ENCODE assay signal across 25 cellular contexts in the genomic region with DNA sequence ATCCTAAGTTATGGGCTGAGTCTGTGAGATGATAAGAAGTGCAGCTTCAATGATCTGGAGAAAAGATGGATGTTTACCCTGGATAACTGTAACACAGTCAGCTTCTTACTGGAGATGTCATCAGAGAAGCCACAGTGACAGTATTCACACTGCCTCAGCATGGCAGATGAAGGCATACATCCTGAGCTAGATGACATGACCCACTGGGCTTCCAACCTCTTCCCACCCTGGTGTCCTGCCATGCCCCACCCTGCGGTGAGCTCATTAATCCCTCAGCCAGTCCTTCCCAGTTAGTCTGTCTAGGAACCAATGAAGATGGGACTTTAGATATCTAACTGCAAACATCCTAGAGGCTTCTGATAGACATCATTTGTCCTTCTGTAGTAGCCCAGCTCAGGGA.
"Had no signal": no experiment of that assay in that cellular context is flagged by ENCODE, and none has a peak within 500 bp of the region (broad histone marks: within the 10 kb centered on the region; RNA-seq: fewer than 3 reads in every experiment).

No MANE protein-coding gene starts in this region.

- H3K27ac Mint-ChIP-seq: activated CD4-positive, alpha-beta memory T cell treated with anti-CD3 and anti-CD28 coated beads, Interleukin-2, amount 10 ng/mL, durations not matched to agents 7 days and 5 days; activated naive CD8-positive, alpha-beta T cell; activated T-helper 1 cell treated with anti-CD3 and anti-CD28 coated beads, Interleukin-12 subunit alpha, Interleukin-12 subunit beta, Interleukin-2, Interleukin-4 antibody, amounts not matched to agents 30 ng/mL and 10 ng/mL and 1 ng/mL, durations not matched to agents 14 hours and 24 hours and 36 hours; progenitor cell of endocrine pancreas; WTC11 had no signal

- H3K4me1 ChIP-seq: thyroid gland, upper lobe of right lung had no signal

- DNase-seq: activated CD4-positive, alpha-beta memory T cell treated with anti-CD3 and anti-CD28 coated beads, Interleukin-2, amount 10 ng/mL, durations not matched to agents 7 days and 5 days; activated gamma-delta T cell treated with Interleukin-2 at 50 U/mL for 16 hours; adrenal gland; brain microvascular endothelial cell; central memory CD4-positive, alpha-beta T cell; effector memory CD4-positive, alpha-beta T cell; head of caudate nucleus; islet precursor cell; left cardiac atrium; retina; SK-N-SH; spleen; stimulated activated CD4-positive, alpha-beta T cell treated with anti-CD3 and anti-CD28 coated beads, Interleukin-4, amount 100 ng/mL, for 1 hour; stimulated activated naive CD4-positive, alpha-beta T cell; substantia nigra; thyroid gland; upper lobe of right lung had no signal

- H3K36me3 ChIP-seq: adrenal gland, ascending aorta, brain microvascular endothelial cell, gastroesophageal sphincter, sigmoid colon, thyroid gland, upper lobe of right lung had no signal

- H3K4me1 Mint-ChIP-seq: activated CD4-positive, alpha-beta memory T cell treated with anti-CD3 and anti-CD28 coated beads, Interleukin-2, amount 10 ng/mL, durations not matched to agents 7 days and 5 days had no signal

- H3K27me3 Mint-ChIP-seq: activated CD4-positive, alpha-beta memory T cell treated with anti-CD3 and anti-CD28 coated beads, Interleukin-2, amount 10 ng/mL, durations not matched to agents 7 days and 5 days; activated naive CD8-positive, alpha-beta T cell; progenitor cell of endocrine pancreas had no signal

- H3K9me2 ChIP-seq: SK-N-SH had no signal

- H3K27ac ChIP-seq: adrenal gland, ascending aorta, brain microvascular endothelial cell, gastroesophageal sphincter, sigmoid colon, spleen, thyroid gland, upper lobe of right lung had no signal

- H3K4me2 ChIP-seq: SK-N-SH had no signal

- H3K36me3 Mint-ChIP-seq: WTC11 had no signal

- H3K9me3 ChIP-seq: adrenal gland, ascending aorta, gastroesophageal sphincter, sigmoid colon, SK-N-SH, spleen, thyroid gland, upper lobe of right lung had no signal

- H3K4me3 Mint-ChIP-seq: activated CD4-positive, alpha-beta memory T cell treated with anti-CD3 and anti-CD28 coated beads, Interleukin-2, amount 10 ng/mL, durations not matched to agents 7 days and 5 days; activated naive CD8-positive, alpha-beta T cell; activated T-helper 1 cell treated with anti-CD3 and anti-CD28 coated beads, Interleukin-12 subunit alpha, Interleukin-12 subunit beta, Interleukin-2, Interleukin-4 antibody, amounts not matched to agents 30 ng/mL and 10 ng/mL and 1 ng/mL, durations not matched to agents 14 hours and 24 hours and 36 hours; WTC11 had no signal

- H3K27me3 ChIP-seq: adrenal gland, ascending aorta, brain microvascular endothelial cell, gastroesophageal sphincter, sigmoid colon, spleen, thyroid gland, upper lobe of right lung had no signal

- ATAC-seq: esophagus mucosa, gastroesophageal sphincter, left cardiac atrium, upper lobe of right lung, WTC11 had no signal

- H3K4me3 ChIP-seq: adrenal gland, ascending aorta, gastroesophageal sphincter, sigmoid colon, spleen, thyroid gland, upper lobe of right lung had no signal

- H3K9me3 Mint-ChIP-seq: activated CD4-positive, alpha-beta memory T cell treated with anti-CD3 and anti-CD28 coated beads, Interleukin-2, amount 10 ng/mL, durations not matched to agents 7 days and 5 days; activated T-helper 1 cell treated with anti-CD3 and anti-CD28 coated beads, Interleukin-12 subunit alpha, Interleukin-12 subunit beta, Interleukin-2, Interleukin-4 antibody, amounts not matched to agents 30 ng/mL and 10 ng/mL and 1 ng/mL, durations not matched to agents 14 hours and 24 hours and 36 hours; WTC11 had no signal
